ENCODE assay signal across 26 cellular contexts in the genomic region with DNA sequence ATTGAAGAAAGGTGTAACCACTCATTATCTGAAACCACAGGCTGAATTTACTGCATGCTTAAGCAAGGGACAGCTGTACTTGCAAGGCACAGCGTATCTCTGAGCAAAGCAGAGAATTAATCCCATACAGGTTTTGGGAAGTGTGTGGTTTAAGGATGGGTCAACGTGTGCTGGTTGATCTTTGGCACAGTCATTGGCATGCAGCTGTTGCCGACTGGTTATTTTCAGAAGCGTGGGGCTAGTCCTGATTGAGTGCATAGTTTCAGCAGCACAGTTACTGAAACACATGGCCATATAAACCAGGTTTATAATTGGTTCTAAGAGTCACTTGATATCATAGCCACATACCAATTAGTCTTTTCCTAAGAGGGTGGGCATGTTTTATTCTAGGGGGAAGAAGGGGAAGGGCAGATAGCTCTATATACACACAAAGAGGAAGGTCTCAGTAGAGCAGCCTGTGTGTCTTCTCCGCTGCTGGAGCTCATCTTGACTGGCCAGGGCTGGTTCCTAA. TPM values are rescaled to one million over a fixed set of nuclear protein-coding genes. Genes with fewer than 3 reads are reported as not detected.
DNase-seq lines count a peak whose midpoint lies in the region; ATAC-seq, FAIRE-seq and TF ChIP-seq lines count a peak whose summit lies in the region.
"Had no signal": no experiment of that assay in that cellular context is flagged by ENCODE, and none has a peak within 500 bp of the region (broad histone marks: within the 10 kb centered on the region; RNA-seq: fewer than 3 reads in every experiment).

No MANE protein-coding gene starts in this region.

- H3K36me3 ChIP-seq in SJCRH30 (no peaks in the 10 kb centered on the region), HepG2 (replicated peaks in 1 of 2; ENCODE audit: control insufficient read depth in 1 of 2, insufficient read depth in 2 of 2, low read length in 2 of 2) (no peaks in the 10 kb centered on the region), spleen (no peaks in the 10 kb centered on the region)
- H3K36me3 ChIP-seq: MG63, tibial nerve had no signal

- POLR2A ChIA-PET in HepG2 (lab: Yijun Ruan, JAX): interaction anchor here (0.5 to 1.0 kb wide), 3 partner anchors 11 to 95 kb away, joined by 3 read pairs; partner anchors contain the start of gene RPS6KL1

- 7% methylated on average over 4 of the region's 5 CpGs for WGBS in HepG2 (ENCODE audit: low lambda C conversion rate)
- WGBS in spleen, 5 donors: 45 to 64% (median 57%) methylated on average over 5 of the region's 5 CpGs

- no peak for TF ChIP-seq POLR2A in HepG2 (IDR thresholded peaks at IDR 0.05; ENCODE audit: insufficient read depth in 1 of 2, low read depth in 2 of 2, low read length in 2 of 2)
- no peak for TF ChIP-seq POLR2A in spleen (IDR thresholded peaks at IDR 0.05)

- no peaks in the 10 kb centered on the region for H4K20me1 ChIP-seq in HepG2 (ENCODE audit: insufficient read depth, low read length)

- TF ChIP-seq RAD21 in HepG2 (CRISPR knock-in tag; IDR thresholded peaks at IDR 0.05): no peak

- H3K4me1 ChIP-seq in SJCRH30: peaks cover 38% of the 10 kb centered on the region
- H3K4me1 ChIP-seq in HepG2 (ENCODE audit: insufficient read depth, low read length): peaks cover 39% of the 10 kb centered on the region
- H3K4me1 ChIP-seq in spleen: peaks cover 0 to 38% (median 18%) of the 10 kb centered on the region in 6 donors
- H3K4me1 ChIP-seq: parathyroid adenoma had no signal

- H3K27ac ChIP-seq in SJCRH30 (peak overlapping the region; percentile 89), HepG2 (ENCODE audit: extremely low read length, insufficient read depth, low read length) (no peak overlapping the region), spleen (no peak overlapping the region)
- H3K27ac ChIP-seq: 22Rv1, C4-2B, parathyroid adenoma had no signal

- H3K4me3 ChIP-seq in SJCRH30 (peak overlapping the region; percentile 43), HepG2 (replicated peaks in 1 of 3; ENCODE audit: insufficient read depth in 1 of 3, low read depth in 2 of 3, low read length in 3 of 3) (no peak overlapping the region), spleen (no peak overlapping the region)
- H3K4me3 ChIP-seq: MG63, smooth muscle cell, tibial nerve had no signal

- no peaks in the 10 kb centered on the region for H3K9me3 ChIP-seq in SJCRH30 (replicated peaks)
- no peaks in the 10 kb centered on the region for H3K9me3 ChIP-seq in HepG2 (ENCODE audit: low read length)
- H3K9me3 ChIP-seq in spleen: no peaks in the 10 kb centered on the region
- H3K9me3 ChIP-seq: MG63, tibial nerve had no signal

- TF ChIP-seq CTCF in HepG2 (CRISPR knock-in tag; IDR thresholded peaks at IDR 0.05) (no peak), spleen (IDR thresholded peaks at IDR 0.05 in 8 of 11, conservative IDR thresholded peaks at IDR 0.05 in 3 of 11) (no peak)

- peak; percentile 46 for DNase-seq in DMS 273 (lab: John Stamatoyannopoulos, UW; ENCODE audit: unreplicated experiment)
- DNase-seq in DMS 273 treated with DMSO at 0.1 percent for 48 hours (lab: John Stamatoyannopoulos, UW): no peak
- peak; percentile 71 to 87 for DNase-seq in SJCRH30
- DNase-seq in HepG2 (ENCODE audit: low spot score): no peak
- DNase-seq in spleen: peak; percentile 45
- no peak for DNase-seq in NOMO-1 (lab: John Stamatoyannopoulos, UW; ENCODE audit: unreplicated experiment in 2 of 2)
- DNase-seq: activated naive CD4-positive, alpha-beta T cell; activated T-cell treated with anti-CD3 and anti-CD28 coated beads for 4 hours; anterior cingulate cortex; cerebellar nuclear complex; DMS53; MG63; NCI-H2029 treated with DMSO at 0.1 percent for 48 hours; NCI-H748 treated with DMSO at 0.1 percent for 48 hours; SW 1271 had no signal

- no TSS peak for BruUV-seq in HepG2 (replicated peaks; lab: Mats Ljungman, UMichigan)

- H3K79me2 ChIP-seq in HepG2 (ENCODE audit: insufficient read depth, low read length): no peaks in the 10 kb centered on the region
- H3K79me2 ChIP-seq: parathyroid adenoma had no signal

- no peak for FAIRE-seq in HepG2 (lab: Jason Lieb, UNC)
- FAIRE-seq: GM18507, GM19239 had no signal

- H3K9ac ChIP-seq in HepG2 (ENCODE audit: insufficient read depth, low read depth, low read length): no peak overlapping the region
- H3K9ac ChIP-seq: parathyroid adenoma had no signal

- CTCF ChIA-PET in HepG2 (lab: Yijun Ruan, JAX; ENCODE audit: low intra/inter-chr PET ratio, low total read pairs): no interaction called here

- no peaks in the 10 kb centered on the region for H3K27me3 ChIP-seq in SJCRH30
- peaks cover 0 to 2% of the 10 kb centered on the region in 2 experiments; a peak in 2 of 5 replicates for H3K27me3 ChIP-seq in HepG2 (ENCODE audit: control insufficient read depth in 1 of 2, insufficient read depth in 2 of 2, low read length in 2 of 2)
- H3K27me3 ChIP-seq in spleen (replicated peaks in 1 of 7): no peaks in the 10 kb centered on the region
- H3K27me3 ChIP-seq: MG63, tibial nerve had no signal

- no peak overlapping the region for H2AFZ ChIP-seq in HepG2 (ENCODE audit: low read length)
- H2AFZ ChIP-seq: parathyroid adenoma had no signal

- ATAC-seq in HepG2 (peak; percentile 44), GM21737 (IDR thresholded peaks at IDR 0.05; ENCODE audit: unreplicated experiment) (no peak), GM18520 (IDR thresholded peaks at IDR 0.05; ENCODE audit: unreplicated experiment) (no peak)
- ATAC-seq: stimulated activated effector memory CD8-positive, alpha-beta T cell treated with anti-CD3 and anti-CD28 coated beads, Interleukin-12 subunit alpha, Interleukin-12 subunit beta, amount 100 ng/mL, for 72 hours had no signal

- TF ChIP-seq EP300 in HepG2 (IDR thresholded peaks at IDR 0.05; ENCODE audit: low read depth in 2 of 2, low read length in 2 of 2): no peak
- TF ChIP-seq EP300 in HepG2 (CRISPR knock-in tag; IDR thresholded peaks at IDR 0.05; ENCODE audit: borderline replicate concordance): no peak

- in situ Hi-C loops in HepG2 (cut with HindIII; ENCODE audit: extremely low pct_ligation_motif_present, low pct_unique_long_range_greater_than_20kb): no loop called here

- intact Hi-C loops in HepG2 (cut with micrococcal nuclease; ENCODE audit: unreplicated experiment) (no loop called here), spleen (cut with DNase I; ENCODE audit: low total_unique reads) (no loop called here)

- peak overlapping the region; percentile 43; the same call in 1 of the 2 replicates for H3K4me2 ChIP-seq in HepG2 (ENCODE audit: low read depth, low read length)
- H3K4me2 ChIP-seq: smooth muscle cell had no signal

RNA-seq across cellular contexts. Expression of gene RPS6KL1, which starts 10.9 kb away (rescaled TPM):
- total RNA-seq in SJCRH30 (2014; rRNA removed; shearing (Covaris generic)): 1.8 TPM in 2 replicates
- 8.1 and 11.5 TPM in 2 replicates for total RNA-seq in HepG2 (2016; rRNA removed; fragmentation: Illumina TruSeq; extraction: Trizol)
- 2.4 and 2.7 TPM in 2 replicates for total RNA-seq in HepG2 (2016; cell fraction: cytosol; rRNA removed; fragmentation: Illumina TruSeq; extraction: Trizol; ENCODE audit: low read depth)
- 5.4 and 11.9 TPM in 2 replicates for total RNA-seq in HepG2 (2016; cell fraction: insoluble cytoplasmic fraction; rRNA removed; fragmentation: Illumina TruSeq; extraction: Trizol)
- total RNA-seq in HepG2 (2016; cell fraction: membrane; rRNA removed; fragmentation: Illumina TruSeq; extraction: Trizol): 6.9 and 7.9 TPM in 2 replicates
- 12.4 and 16.2 TPM in 2 replicates for total RNA-seq in HepG2 (2016; cell fraction: nucleus; rRNA removed; fragmentation: Illumina TruSeq; extraction: Trizol)
- polyA plus RNA-seq in HepG2 (2011; rRNA removed): 6.5 and 10.3 TPM in 2 replicates
- polyA plus RNA-seq in HepG2 (2011; cell fraction: cytosol; rRNA removed): 3.2 and 3.9 TPM in 2 replicates
- 23.6 and 25.1 TPM in 2 replicates for polyA plus RNA-seq in HepG2 (2011; cell fraction: nucleus; rRNA removed)
- 4.9 and 11.7 TPM in 2 replicates for polyA plus RNA-seq in HepG2 (2012)
- 1.2 and 1.7 TPM in 2 replicates for polyA plus RNA-seq in HepG2 (2016; cell fraction: cytosol; fragmentation: Illumina TruSeq; extraction: Trizol; ENCODE audit: low read depth)
- polyA plus RNA-seq in HepG2 (2016; cell fraction: insoluble cytoplasmic fraction; fragmentation: Illumina TruSeq; extraction: Trizol; ENCODE audit: low read depth): 3.7 and 6.7 TPM in 2 replicates
- 2.9 and 4.2 TPM in 2 replicates for polyA plus RNA-seq in HepG2 (2016; cell fraction: membrane; fragmentation: Illumina TruSeq; extraction: Trizol; ENCODE audit: low read depth)
- 20.2 and 23.1 TPM in 2 replicates for polyA plus RNA-seq in HepG2 (2016; cell fraction: nucleus; fragmentation: Illumina TruSeq; extraction: Trizol; ENCODE audit: insufficient read depth, low read depth)
- polyA minus RNA-seq in HepG2 (2011; rRNA and poly(A)+ RNA removed; ENCODE audit: low replicate concordance): 8.7 and 18.6 TPM in 2 replicates
- 2.4 and 3.3 TPM in 2 replicates for polyA minus RNA-seq in HepG2 (2011; cell fraction: cytosol; rRNA and poly(A)+ RNA removed)
- polyA minus RNA-seq in HepG2 (2011; cell fraction: nucleus; rRNA and poly(A)+ RNA removed): 12.1 and 17.3 TPM in 2 replicates
- total RNA-seq in spleen: 10 to 100 TPM in 1 of 7 donors, 1 to 10 TPM in 6; 1.7 to 15.7 (median 5.7) TPM
- 1 to 10 TPM; 3.3 to 4.6 (median 4.6) TPM for polyA plus RNA-seq in spleen
- total RNA-seq: smooth muscle cell had no signal
- polyA plus RNA-seq: smooth muscle cell had no signal

RNA-seq across cellular contexts. Expression of gene PGF, which starts 21.4 kb away (rescaled TPM):
- total RNA-seq in SJCRH30 (2014; rRNA removed; shearing (Covaris generic)): 115 and 120 TPM in 2 replicates
- total RNA-seq in HepG2 (2016; rRNA removed; fragmentation: Illumina TruSeq; extraction: Trizol): 20.3 and 27.5 TPM in 2 replicates
- 13.0 and 16.2 TPM in 2 replicates for total RNA-seq in HepG2 (2016; cell fraction: cytosol; rRNA removed; fragmentation: Illumina TruSeq; extraction: Trizol; ENCODE audit: low read depth)
- total RNA-seq in HepG2 (2016; cell fraction: insoluble cytoplasmic fraction; rRNA removed; fragmentation: Illumina TruSeq; extraction: Trizol): 17.4 and 28.0 TPM in 2 replicates
- total RNA-seq in HepG2 (2016; cell fraction: membrane; rRNA removed; fragmentation: Illumina TruSeq; extraction: Trizol): 29.3 and 35.9 TPM in 2 replicates
- 17.6 and 20.1 TPM in 2 replicates for total RNA-seq in HepG2 (2016; cell fraction: nucleus; rRNA removed; fragmentation: Illumina TruSeq; extraction: Trizol)
- 10.7 and 15.9 TPM in 2 replicates for polyA plus RNA-seq in HepG2 (2011; rRNA removed)
- polyA plus RNA-seq in HepG2 (2011; cell fraction: cytosol; rRNA removed): 10.4 and 12.8 TPM in 2 replicates
- 16.7 and 17.3 TPM in 2 replicates for polyA plus RNA-seq in HepG2 (2011; cell fraction: nucleus; rRNA removed)
- polyA plus RNA-seq in HepG2 (2012): 12.1 and 22.6 TPM in 2 replicates
- polyA plus RNA-seq in HepG2 (2016; cell fraction: cytosol; fragmentation: Illumina TruSeq; extraction: Trizol; ENCODE audit: low read depth): 11.5 and 14.9 TPM in 2 replicates
- 21.6 and 21.8 TPM in 2 replicates for polyA plus RNA-seq in HepG2 (2016; cell fraction: insoluble cytoplasmic fraction; fragmentation: Illumina TruSeq; extraction: Trizol; ENCODE audit: low read depth)
- polyA plus RNA-seq in HepG2 (2016; cell fraction: membrane; fragmentation: Illumina TruSeq; extraction: Trizol; ENCODE audit: low read depth): 24.0 and 29.9 TPM in 2 replicates
- polyA plus RNA-seq in HepG2 (2016; cell fraction: nucleus; fragmentation: Illumina TruSeq; extraction: Trizol; ENCODE audit: insufficient read depth, low read depth): 31.6 and 33.1 TPM in 2 replicates
- 0.12 and 15.6 TPM in 2 replicates for polyA minus RNA-seq in HepG2 (2011; rRNA and poly(A)+ RNA removed; ENCODE audit: low replicate concordance)
- 9.2 and 10.9 TPM in 2 replicates for polyA minus RNA-seq in HepG2 (2011; cell fraction: cytosol; rRNA and poly(A)+ RNA removed)
- polyA minus RNA-seq in HepG2 (2011; cell fraction: nucleus; rRNA and poly(A)+ RNA removed): 12.9 and 21.1 TPM in 2 replicates
- 1 to 10 TPM; 2.2 to 7.7 (median 2.7) TPM for total RNA-seq in spleen
- 1 to 10 TPM in 2 of 3 donors, under 1 TPM in 1; 0.87 to 6.2 (median 2.7) TPM for polyA plus RNA-seq in spleen

RNA-seq across cellular contexts. Expression of gene DLST, which starts 52.3 kb away (rescaled TPM):
- total RNA-seq in SJCRH30 (2014; rRNA removed; shearing (Covaris generic)): 41.6 and 49.8 TPM in 2 replicates
- total RNA-seq in HepG2 (2016; rRNA removed; fragmentation: Illumina TruSeq; extraction: Trizol) (56.5 and 69.9 TPM in 2 replicates), spleen (10 to 100 TPM; 70.9 to 80.0 (median 78.6) TPM)
- 17.0 and 17.6 TPM in 2 replicates for total RNA-seq in HepG2 (2016; cell fraction: cytosol; rRNA removed; fragmentation: Illumina TruSeq; extraction: Trizol; ENCODE audit: low read depth)
- total RNA-seq in HepG2 (2016; cell fraction: insoluble cytoplasmic fraction; rRNA removed; fragmentation: Illumina TruSeq; extraction: Trizol): 53.1 and 69.5 TPM in 2 replicates
- 32.7 and 34.6 TPM in 2 replicates for total RNA-seq in HepG2 (2016; cell fraction: membrane; rRNA removed; fragmentation: Illumina TruSeq; extraction: Trizol)
- 51.4 and 61.7 TPM in 2 replicates for total RNA-seq in HepG2 (2016; cell fraction: nucleus; rRNA removed; fragmentation: Illumina TruSeq; extraction: Trizol)
- polyA plus RNA-seq in HepG2 (2011; rRNA removed) (94.3 and 102 TPM in 2 replicates), spleen (10 to 100 TPM; 33.1 to 48.5 (median 33.4) TPM)
- 93.1 and 108 TPM in 2 replicates for polyA plus RNA-seq in HepG2 (2011; cell fraction: cytosol; rRNA removed)
- 122 and 123 TPM in 2 replicates for polyA plus RNA-seq in HepG2 (2011; cell fraction: nucleus; rRNA removed)
- polyA plus RNA-seq in HepG2 (2012): 73.8 and 77.6 TPM in 2 replicates
- polyA plus RNA-seq in HepG2 (2016; cell fraction: cytosol; fragmentation: Illumina TruSeq; extraction: Trizol; ENCODE audit: low read depth): 10.6 and 12.2 TPM in 2 replicates
- polyA plus RNA-seq in HepG2 (2016; cell fraction: insoluble cytoplasmic fraction; fragmentation: Illumina TruSeq; extraction: Trizol; ENCODE audit: low read depth): 80.8 and 82.0 TPM in 2 replicates
- 19.6 and 22.7 TPM in 2 replicates for polyA plus RNA-seq in HepG2 (2016; cell fraction: membrane; fragmentation: Illumina TruSeq; extraction: Trizol; ENCODE audit: low read depth)
- 113 and 120 TPM in 2 replicates for polyA plus RNA-seq in HepG2 (2016; cell fraction: nucleus; fragmentation: Illumina TruSeq; extraction: Trizol; ENCODE audit: insufficient read depth, low read depth)
- polyA minus RNA-seq in HepG2 (2011; rRNA and poly(A)+ RNA removed; ENCODE audit: low replicate concordance): 129 and 131 TPM in 2 replicates
- polyA minus RNA-seq in HepG2 (2011; cell fraction: cytosol; rRNA and poly(A)+ RNA removed): 45.5 and 49.7 TPM in 2 replicates
- 71.3 and 89.1 TPM in 2 replicates for polyA minus RNA-seq in HepG2 (2011; cell fraction: nucleus; rRNA and poly(A)+ RNA removed)

RNA-seq across cellular contexts. Expression of gene PROX2, which starts 58.0 kb away (rescaled TPM):
- not detected in 2 replicates for total RNA-seq in SJCRH30 (2014; rRNA removed; shearing (Covaris generic))
- total RNA-seq in HepG2 (2016; rRNA removed; fragmentation: Illumina TruSeq; extraction: Trizol) (not detected in 2 replicates), spleen (under 1 TPM in 2 of 7 donors, not detected in 5; 0.41 to 0.43 TPM)
- total RNA-seq in HepG2 (2016; cell fraction: cytosol; rRNA removed; fragmentation: Illumina TruSeq; extraction: Trizol; ENCODE audit: low read depth): not detected in 2 replicates
- not detected in 2 replicates for total RNA-seq in HepG2 (2016; cell fraction: insoluble cytoplasmic fraction; rRNA removed; fragmentation: Illumina TruSeq; extraction: Trizol)
- total RNA-seq in HepG2 (2016; cell fraction: membrane; rRNA removed; fragmentation: Illumina TruSeq; extraction: Trizol): not detected in 2 replicates
- total RNA-seq in HepG2 (2016; cell fraction: nucleus; rRNA removed; fragmentation: Illumina TruSeq; extraction: Trizol): not detected in 2 replicates
- polyA plus RNA-seq in HepG2 (2011; rRNA removed) (not detected in 2 replicates), spleen (under 1 TPM in 2 of 3 donors, not detected in 1; 0.06 to 0.09 TPM)
- not detected in 2 replicates for polyA plus RNA-seq in HepG2 (2011; cell fraction: cytosol; rRNA removed)
- not detected in 2 replicates for polyA plus RNA-seq in HepG2 (2011; cell fraction: nucleus; rRNA removed)
- 0.47 and 0.59 TPM in 2 replicates for polyA plus RNA-seq in HepG2 (2012)
- polyA plus RNA-seq in HepG2 (2016; cell fraction: cytosol; fragmentation: Illumina TruSeq; extraction: Trizol; ENCODE audit: low read depth): not detected in 2 replicates
- not detected in 2 replicates for polyA plus RNA-seq in HepG2 (2016; cell fraction: insoluble cytoplasmic fraction; fragmentation: Illumina TruSeq; extraction: Trizol; ENCODE audit: low read depth)
- not detected in 2 replicates for polyA plus RNA-seq in HepG2 (2016; cell fraction: membrane; fragmentation: Illumina TruSeq; extraction: Trizol; ENCODE audit: low read depth)
- not detected in 2 replicates for polyA plus RNA-seq in HepG2 (2016; cell fraction: nucleus; fragmentation: Illumina TruSeq; extraction: Trizol; ENCODE audit: insufficient read depth, low read depth)
- polyA minus RNA-seq in HepG2 (2011; rRNA and poly(A)+ RNA removed; ENCODE audit: low replicate concordance): not detected in 2 replicates
- polyA minus RNA-seq in HepG2 (2011; cell fraction: cytosol; rRNA and poly(A)+ RNA removed): not detected in 2 replicates
- not detected in 2 replicates for polyA minus RNA-seq in HepG2 (2011; cell fraction: nucleus; rRNA and poly(A)+ RNA removed)
- total RNA-seq: endodermal cell, smooth muscle cell, tibial nerve had no signal

Comparison
In these comparisons a context has a peak if more than half of its experiments do, and no peak if none do; other contexts are left out.
1. DNase-seq: peak in DMS 273 (single experiment), SJCRH30 (2 of 2) and spleen (single experiment); none in DMS 273 treated with DMSO at 0.1 percent for 48 hours (single experiment), HepG2 (single experiment) and NOMO-1 (0 of 2).